20 cellular contexts compared by ENCODE assay signal in genomic region chr6:133623065-133623464, GRCh38.
DNase-seq lines count a peak whose midpoint lies in the region; ATAC-seq, FAIRE-seq and TF ChIP-seq lines count a peak whose summit lies in the region.
"Had no signal": no experiment of that assay in that cellular context is flagged by ENCODE, and none has a peak within 500 bp of the region (broad histone marks: within the 10 kb centered on the region; RNA-seq: fewer than 3 reads in every experiment).

No MANE protein-coding gene starts in this region.

- DNase-seq in Right ventricle myocardium superior (no peak), left ventricle myocardium inferior (no peak), astrocyte of the spinal cord (ENCODE audit: low read depth, low spot score) (peak; percentile 41), iris pigment epithelial cell (ENCODE audit: low read depth) (peak; percentile 47), testis (peak; percentile 64), GF-D8 (lab: John Stamatoyannopoulos, UW) (no peak), substantia nigra (lab: John Stamatoyannopoulos, UW) (no peak), HTR-8/SVneo (ENCODE audit: insufficient read length, low spot score) (no peak)
- DNase-seq: activated B cell treated with CpG ODN at 0.5 μM for 24 hours; activated CD8-positive, alpha-beta memory T cell treated with anti-CD3 and anti-CD28 coated beads, Interleukin-2, amount 10 ng/mL, durations not matched to agents 7 days and 5 days; effector CD4-positive, alpha-beta T cell; naive B cell; NCI-H1417 treated with DMSO at 0.1 percent for 48 hours; NCI-H524 treated with DMSO at 0.1 percent for 48 hours; PC-9; right lobe of liver; stimulated activated naive B cell treated with anti-CD40 and anti-IgM and Interleukin-4, amounts not matched to agents 10 μg/mL and 1 μg/mL and 100 μg/mL, for 72 hours; SW 1271 had no signal

- no peak overlapping the region for H3K4me3 ChIP-seq in left ventricle myocardium inferior
- H3K4me3 ChIP-seq in astrocyte of the spinal cord (ENCODE audit: low read depth, low read length): no peak overlapping the region
- no peak overlapping the region for H3K4me3 ChIP-seq in testis
- H3K4me3 ChIP-seq: K562, PC-9, right lobe of liver had no signal

- H3K36me3 ChIP-seq in left ventricle myocardium inferior: no peaks in the 10 kb centered on the region
- no peaks in the 10 kb centered on the region for H3K36me3 ChIP-seq in testis (ENCODE audit: low read depth, missing control alignments)
- H3K36me3 ChIP-seq: right lobe of liver had no signal

- H3K9me3 ChIP-seq in left ventricle myocardium inferior (replicated peaks): peaks cover 14% of the 10 kb centered on the region
- no peaks in the 10 kb centered on the region for H3K9me3 ChIP-seq in testis
- H3K9me3 ChIP-seq: right lobe of liver had no signal

- H3K27me3 ChIP-seq in left ventricle myocardium inferior (ENCODE audit: low read depth): no peaks in the 10 kb centered on the region
- no peaks in the 10 kb centered on the region for H3K27me3 ChIP-seq in testis
- H3K27me3 ChIP-seq: right lobe of liver had no signal

- intact Hi-C loops in Right ventricle myocardium superior (cut with DNase I) (no loop called here), left ventricle myocardium inferior (cut with micrococcal nuclease) (no loop called here), testis (cut with DNase I; ENCODE audit: low total_unique reads) (no loop called here)

- in situ Hi-C loops in astrocyte of the spinal cord (cut with HindIII; ENCODE audit: low sequenced_read_pairs): no loop called here

- no peak for TF ChIP-seq POLR2A in testis (IDR thresholded peaks at IDR 0.05)

- TF ChIP-seq CTCF in left ventricle myocardium inferior (IDR thresholded peaks at IDR 0.05; ENCODE audit: borderline replicate concordance) (no peak), astrocyte of the spinal cord (IDR thresholded peaks at IDR 0.05; ENCODE audit: low read depth, low read length) (no peak), testis (IDR thresholded peaks at IDR 0.05) (no peak)

- ATAC-seq in Right ventricle myocardium superior (ENCODE audit: poor library complexity): peak; percentile 71
- ATAC-seq: activated CD8-positive, alpha-beta memory T cell treated with anti-CD3 and anti-CD28 coated beads, Interleukin-2, amount 10 ng/mL, durations not matched to agents 7 days and 5 days; K562; right lobe of liver; stimulated activated naive B cell treated with anti-CD40 and anti-IgM and Interleukin-4, amounts not matched to agents 10 μg/mL and 1 μg/mL and 100 μg/mL, for 72 hours had no signal

- no peak overlapping the region for H3K27ac ChIP-seq in left ventricle myocardium inferior (replicated peaks)
- H3K27ac ChIP-seq in testis: no peak overlapping the region
- H3K27ac ChIP-seq in substantia nigra (ENCODE audit: low read depth, low read length, poor library complexity, severe bottlenecking): no peak overlapping the region
- H3K27ac ChIP-seq: PC-9, right lobe of liver had no signal

- no peak for FAIRE-seq in HTR-8/SVneo (lab: Jason Lieb, UNC)
- FAIRE-seq: islet of Langerhans, K562 had no signal

- no peaks in the 10 kb centered on the region for H3K4me1 ChIP-seq in left ventricle myocardium inferior
- H3K4me1 ChIP-seq in testis: no peaks in the 10 kb centered on the region
- H3K4me1 ChIP-seq: right lobe of liver had no signal

- WGBS in testis, 2 donors: 25 to 29% methylated on average over 1 of the region's 1 CpG

Comparison
In these comparisons a context has a peak if more than half of its experiments do, and no peak if none do; other contexts are left out.
1. DNase-seq: peak in astrocyte of the spinal cord (single experiment), iris pigment epithelial cell (single experiment) and testis (single experiment); none in Right ventricle myocardium superior (single experiment), left ventricle myocardium inferior (single experiment), GF-D8 (single experiment), substantia nigra (0 of 49) and HTR-8/SVneo (single experiment).